ENCODE assay signal across 8 cellular contexts in genomic region chr1:23559136-23559984, GRCh38. TPM values are rescaled to one million over a fixed set of nuclear protein-coding genes. Genes with fewer than 3 reads are reported as not detected.
DNase-seq lines count a peak whose midpoint lies in the region; ATAC-seq and TF ChIP-seq lines count a peak whose summit lies in the region.

A gene with protein sequence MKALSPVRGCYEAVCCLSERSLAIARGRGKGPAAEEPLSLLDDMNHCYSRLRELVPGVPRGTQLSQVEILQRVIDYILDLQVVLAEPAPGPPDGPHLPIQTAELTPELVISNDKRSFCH (minus strand): TSS chr1:23559501. CDS start chr1:23559426, 75 bp downstream.

- H3K36me3 Mint-ChIP-seq in natural killer cell = no peaks in the 10 kb centered on the region

- H3K9me3 ChIP-seq in DND-41 (ENCODE audit: insufficient read depth, low read length, severe bottlenecking) (no peaks in the 10 kb centered on the region), Karpas-422 (ENCODE audit: low read length) (no peaks in the 10 kb centered on the region), fibroblast of lung (ENCODE audit: control insufficient read depth, insufficient read depth, low read depth, low read length) (no peaks in the 10 kb centered on the region)

- peaks cover 53 to 56% of the 10 kb centered on the region in 2 donors for H3K27me3 Mint-ChIP-seq in natural killer cell (ENCODE audit: low read depth in 2 of 2)

- peak within 1 kb of the TSS; percentile 37 to 79 for H3K4me3 ChIP-seq in DND-41 (ENCODE audit: low read depth in 1 of 2, low read length in 2 of 2)
- H3K4me3 ChIP-seq in Karpas-422 (ENCODE audit: low read length) = peak within 1 kb of the TSS; percentile 77
- H3K4me3 ChIP-seq in fibroblast of lung (replicated peaks in 1 of 4; ENCODE audit: control extremely low read depth in 1 of 4, insufficient read depth in 1 of 4, low read depth in 3 of 4, low read length in 4 of 4) = peak within 1 kb of the TSS; percentile 76 to 92 (median 84)

- peak within 1 kb of the TSS in 1 of 2 donors; percentile 68 for H3K27ac Mint-ChIP-seq in natural killer cell

- H2AFZ ChIP-seq in DND-41 (ENCODE audit: low read depth, low read length) (peak within 1 kb of the TSS; percentile 67), Karpas-422 (ENCODE audit: low read length) (no peak within 1 kb of the TSS), fibroblast of lung (ENCODE audit: low read length) (no peak within 1 kb of the TSS)

- H3K4me1 Mint-ChIP-seq in natural killer cell = peaks cover 48 to 57% of the 10 kb centered on the region in 2 donors

- H3K9ac ChIP-seq in DND-41 (ENCODE audit: low read depth, low read length) (peak within 1 kb of the TSS; percentile 71), Karpas-422 (ENCODE audit: low read length) (peak within 1 kb of the TSS; percentile 78), fibroblast of lung (ENCODE audit: insufficient read depth, low read length) (peak within 1 kb of the TSS; percentile 94)

- H3K9me2 ChIP-seq in Karpas-422 (replicated peaks; ENCODE audit: insufficient read depth, low read length) = no peaks in the 10 kb centered on the region

- H3K9me3 Mint-ChIP-seq in natural killer cell = no peaks in the 10 kb centered on the region

- H3K4me3 Mint-ChIP-seq in natural killer cell = peak within 1 kb of the TSS; percentile 86

- H3K4me1 ChIP-seq in DND-41 (ENCODE audit: insufficient read depth, low read length) (peaks cover 60% of the 10 kb centered on the region), Karpas-422 (ENCODE audit: low read length) (peaks cover 81% of the 10 kb centered on the region), fibroblast of lung (ENCODE audit: control insufficient read depth, extremely low read depth, insufficient read depth, low read length) (peaks cover 32% of the 10 kb centered on the region)

- TF ChIP-seq CTCF in DND-41 (IDR thresholded peaks at IDR 0.05; ENCODE audit: borderline replicate concordance, extremely low read depth, low read length, poor library complexity, severe bottlenecking) (no peak), fibroblast of lung (conservative IDR thresholded peaks at IDR 0.05 in 1 of 2, IDR thresholded peaks at IDR 0.05 in 1 of 2; ENCODE audit: low read depth in 1 of 2, low read length in 2 of 2) (no peak), natural killer cell (IDR thresholded peaks at IDR 0.05) (no peak)

- peak; percentile 92 for DNase-seq in DND-41
- peak; percentile 98 for DNase-seq in Karpas-422
- DNase-seq in RPMI7951 (ENCODE audit: low read depth) = peak; percentile 96
- DNase-seq in activated T-helper 1 cell treated with anti-CD3 and anti-CD28 coated beads, Interleukin-2, amount 50 U/mL, for 16 hours (ENCODE audit: low read depth in 1 of 2, low spot score in 1 of 2) = peak; percentile 81 to 90
- DNase-seq in fibroblast of lung (ENCODE audit: low read depth in 2 of 2) = peak; percentile 97
- peak; percentile 92 for DNase-seq in natural killer cell
- DNase-seq in stimulated activated naive CD4-positive, alpha-beta T cell treated with Interleukin-2 at 50 U/mL for 16 hours (lab: John Stamatoyannopoulos, UW) = peak; percentile 86

- H3K27me3 ChIP-seq in DND-41 (ENCODE audit: insufficient read depth, low read length, poor library complexity) = peaks cover 50% of the 10 kb centered on the region
- H3K27me3 ChIP-seq in Karpas-422 (ENCODE audit: low read length) = no peaks in the 10 kb centered on the region
- H3K27me3 ChIP-seq in fibroblast of lung (ENCODE audit: control insufficient read depth, insufficient read depth, low read length) = no peaks in the 10 kb centered on the region

- peak within 1 kb of the TSS; percentile 52 for H3K27ac ChIP-seq in DND-41 (ENCODE audit: low read length)
- peak within 1 kb of the TSS; percentile 35 for H3K27ac ChIP-seq in Karpas-422 (ENCODE audit: low read length)
- H3K27ac ChIP-seq in fibroblast of lung (ENCODE audit: insufficient read depth, low read length) = peak within 1 kb of the TSS; percentile 98

- H3K4me2 ChIP-seq in DND-41 (ENCODE audit: insufficient read depth, low read length) (peak within 1 kb of the TSS; percentile 90), Karpas-422 (ENCODE audit: low read depth, low read length, poor library complexity, severe bottlenecking) (peak within 1 kb of the TSS; percentile 80), fibroblast of lung (ENCODE audit: extremely low read depth, insufficient read depth, low read length) (peak within 1 kb of the TSS; percentile 88)

- H3K36me3 ChIP-seq in DND-41 (ENCODE audit: insufficient read depth, low read length) (no peaks in the 10 kb centered on the region), Karpas-422 (ENCODE audit: insufficient read depth, low read length) (no peaks in the 10 kb centered on the region), fibroblast of lung (ENCODE audit: control insufficient read depth, insufficient read depth, low read length) (no peaks in the 10 kb centered on the region)

- ATAC-seq in DND-41 (ENCODE audit: insufficient read depth, low read depth) (peak; percentile 74), GM21737 (IDR thresholded peaks at IDR 0.05; ENCODE audit: unreplicated experiment) (peak; percentile 54), natural killer cell (peak; percentile 84 to 91 (median 85))

- H3K79me2 ChIP-seq in DND-41 (ENCODE audit: insufficient read depth, low read length) (peaks cover 6% of the 10 kb centered on the region; the same call in 1 of the 2 replicates), Karpas-422 (ENCODE audit: low read length) (0 out of 2 replicates have a peak, but pooled peaks cover 4% of the 10 kb centered on the region), fibroblast of lung (ENCODE audit: control insufficient read depth, insufficient read depth, low read length) (peaks cover 14% of the 10 kb centered on the region)

- H4K20me1 ChIP-seq in DND-41 (ENCODE audit: insufficient read depth, low read length) = peaks cover 7% of the 10 kb centered on the region; the same call in 1 of the 2 replicates
- H4K20me1 ChIP-seq in Karpas-422 (ENCODE audit: insufficient read depth, low read depth, low read length) = peaks cover 11% of the 10 kb centered on the region
- H4K20me1 ChIP-seq in fibroblast of lung (ENCODE audit: control insufficient read depth, extremely low read depth, insufficient read depth, low read length) = no peaks in the 10 kb centered on the region

- intact Hi-C loops in natural killer cell (cut with micrococcal nuclease) = no loop called here

RNA-seq across cellular contexts. Expression of the gene that starts here (rescaled TPM):
- 32.0 and 33.0 TPM in 2 replicates for total RNA-seq in Karpas-422 (2014; rRNA removed; shearing (Covaris generic); ENCODE audit: low replicate concordance)
- total RNA-seq in RPMI7951 (2014; rRNA removed; shearing (Covaris generic)) = 83.1 and 90.8 TPM in 2 replicates
- total RNA-seq in fibroblast of lung = 9.9 and 42.9 TPM in 2 replicates
- 23.0 and 35.2 TPM in 2 replicates for polyA plus RNA-seq in fibroblast of lung
- polyA plus RNA-seq in fibroblast of lung (2012) = 28.8 and 44.1 TPM in 2 replicates
- 21.5 and 54.2 TPM in 2 replicates for polyA minus RNA-seq in fibroblast of lung (ENCODE audit: low replicate concordance)
- 1 to 10 TPM in 2 of 3 donors, under 1 TPM in 1; 0.29 to 6.5 (median 2.4) TPM for total RNA-seq in natural killer cell

Comparison
In these comparisons a context has a peak if more than half of its experiments do, and no peak if none do; other contexts are left out.
1. Peak in every context shown above with its lines: DNase-seq, ATAC-seq, H3K4me3 ChIP-seq and H3K27ac ChIP-seq.
2. H3K27ac ChIP-seq: peak in every context shown above with its lines; median percentile 98 in fibroblast of lung; 52 in DND-41; 35 in Karpas-422.